In genomic region chr3:182357928-182358327, GRCh38 we compare ENCODE assay signal across 1 cellular context.
TF ChIP-seq lines count a peak whose summit lies in the region.

No MANE protein-coding gene starts in this region.

TF ChIP-seq in GM23338, 12 proteins besides CTCF, POLR2A, EP300 and RAD21 (continued from another document):
- no peak for TF ChIP-seq REST (IDR thresholded peaks at IDR 0.05; ENCODE audit: unreplicated experiment)
- TF ChIP-seq EZH2 (IDR thresholded peaks at IDR 0.05; ENCODE audit: low read depth, unreplicated experiment), result no peak
- TF ChIP-seq CREB1 (CRISPR knock-in tag; IDR thresholded peaks at IDR 0.05; ENCODE audit: low read depth), result no peak
